Comparison of ENCODE assay signal across 7 cellular contexts in genomic region chr2:209977386-209978239, GRCh38. TPM values are rescaled to one million over a fixed set of nuclear protein-coding genes. Genes with fewer than 3 reads are reported as not detected.
DNase-seq lines count a peak whose midpoint lies in the region; ATAC-seq, FAIRE-seq and TF ChIP-seq lines count a peak whose summit lies in the region.

No MANE protein-coding gene starts in this region.

- H4K20me1 ChIP-seq in keratinocyte (ENCODE audit: control insufficient read depth, extremely low read depth, insufficient read depth, low read length), result no peaks in the 10 kb centered on the region

- no peak overlapping the region for H3K4me2 ChIP-seq in keratinocyte (ENCODE audit: control insufficient read depth, extremely low read depth, insufficient read depth, low read depth, low read length)

- CTCF ChIA-PET in WTC11 (lab: Charles Lee), result interaction anchor here (0.6 to 2.7 kb wide), 4 partner anchors 41 to 221 kb away, joined by 3 to 13 read pairs (median 4); no protein-coding TSS in a partner anchor

- no peak overlapping the region for H2AFZ ChIP-seq in keratinocyte (ENCODE audit: control insufficient read depth, low read length)

- H3K9ac ChIP-seq in keratinocyte (ENCODE audit: control insufficient read depth, extremely low read depth, insufficient read depth, low read length), result no peak overlapping the region

- H3K27ac Mint-ChIP-seq in WTC11, result no peak overlapping the region

- TF ChIP-seq CTCF in WTC11 (IDR thresholded peaks at IDR 0.05) (0 out of 2 replicates have a peak, but pooled peaks have one; percentile 13), keratinocyte (optimal IDR thresholded peaks at IDR 0.05 in 1 of 3, IDR thresholded peaks at IDR 0.05 in 1 of 3, conservative IDR thresholded peaks at IDR 0.05 in 1 of 3; ENCODE audit: extremely low read depth in 1 of 3, insufficient read depth in 2 of 3, low read length in 3 of 3) (peak in 2 of 3 experiments; percentile 16 to 33)

- no peak overlapping the region for H3K4me3 Mint-ChIP-seq in WTC11

- H3K36me3 Mint-ChIP-seq in WTC11, result no peaks in the 10 kb centered on the region

- POLR2A ChIA-PET in WTC11 (lab: Charles Lee), result no interaction called here

- 0 out of 2 replicates have a peak, but pooled peaks cover 4% of the 10 kb centered on the region for H3K27me3 Mint-ChIP-seq in WTC11 (ENCODE audit: low read depth)

- H3K9me1 ChIP-seq in keratinocyte (ENCODE audit: control insufficient read depth, extremely low read depth, insufficient read depth, low read length), result no peaks in the 10 kb centered on the region

- dilution Hi-C loops in keratinocyte (cut with MboI; ENCODE audit: extremely low pct_ligation_motif_present, low sequenced_read_pairs), result no loop called here

- no peaks in the 10 kb centered on the region for H3K36me3 ChIP-seq in keratinocyte (ENCODE audit: control insufficient read depth in 2 of 2, extremely low read depth in 1 of 2, insufficient read depth in 2 of 2, low read length in 2 of 2)

- H3K4me3 ChIP-seq in keratinocyte (ENCODE audit: control insufficient read depth in 2 of 3, extremely low read depth in 1 of 3, insufficient read depth in 2 of 3, low read depth in 1 of 3, low read length in 3 of 3), result no peak overlapping the region

- DNase-seq in LoVo (ENCODE audit: low spot score) (peak; percentile 47), WTC11 (ENCODE audit: low spot score) (no peak), keratinocyte (ENCODE audit: low read depth, low spot score) (no peak), mesenteric fat pad (ENCODE audit: low spot score) (no peak)

- no peak overlapping the region for H3K27ac ChIP-seq in keratinocyte (ENCODE audit: control insufficient read depth, insufficient read depth, low read length)

- no peaks in the 10 kb centered on the region for H3K4me1 Mint-ChIP-seq in WTC11

- no peaks in the 10 kb centered on the region for H3K9me3 ChIP-seq in keratinocyte (ENCODE audit: control insufficient read depth, low read depth, low read length)

- no peaks in the 10 kb centered on the region for H3K79me2 ChIP-seq in keratinocyte (ENCODE audit: control insufficient read depth, insufficient read depth, low read length)

- H3K27me3 ChIP-seq in keratinocyte (ENCODE audit: control insufficient read depth, extremely low read depth, insufficient read depth, low read length), result no peaks in the 10 kb centered on the region

- H3K9me3 Mint-ChIP-seq in WTC11, result no peaks in the 10 kb centered on the region

- FAIRE-seq in G401.6 (lab: Jason Lieb, UNC) (peak; percentile 93), keratinocyte (lab: Jason Lieb, UNC) (no peak)

- ATAC-seq in GM21529 (IDR thresholded peaks at IDR 0.05; ENCODE audit: unreplicated experiment), result peak; percentile 48
- no peak for ATAC-seq in WTC11
- no peak for ATAC-seq in GM18520 (IDR thresholded peaks at IDR 0.05; ENCODE audit: unreplicated experiment)

- H3K4me1 ChIP-seq in keratinocyte (ENCODE audit: control insufficient read depth, extremely low read depth, insufficient read depth, low read length), result peaks cover 4% of the 10 kb centered on the region

TF ChIP-seq in WTC11, 78 proteins besides CTCF, POLR2A, EP300 and RAD21:
- TF ChIP-seq ZNF671 (CRISPR knock-in tag; IDR thresholded peaks at IDR 0.05), result no peak
- no peak for TF ChIP-seq NR2C2 (CRISPR knock-in tag; IDR thresholded peaks at IDR 0.05)
- TF ChIP-seq ZNF138 (CRISPR knock-in tag; conservative IDR thresholded peaks at IDR 0.05), result no peak
- TF ChIP-seq KAT7 (CRISPR knock-in tag; IDR thresholded peaks at IDR 0.05; ENCODE audit: borderline replicate concordance), result no peak
- no peak for TF ChIP-seq FOXJ3 (CRISPR knock-in tag; IDR thresholded peaks at IDR 0.05; ENCODE audit: borderline replicate concordance)
- TF ChIP-seq ZNF423 (CRISPR knock-in tag; IDR thresholded peaks at IDR 0.05), result no peak
- no peak for TF ChIP-seq ARID4B (CRISPR knock-in tag; IDR thresholded peaks at IDR 0.05; ENCODE audit: borderline replicate concordance)
- TF ChIP-seq MAX (CRISPR knock-in tag; IDR thresholded peaks at IDR 0.05), result no peak
- TF ChIP-seq ATF6 (CRISPR knock-in tag; IDR thresholded peaks at IDR 0.05), result no peak
- no peak for TF ChIP-seq ELF4 (CRISPR knock-in tag; IDR thresholded peaks at IDR 0.05; ENCODE audit: low read depth)
- no peak for TF ChIP-seq MXD4 (CRISPR knock-in tag; IDR thresholded peaks at IDR 0.05; ENCODE audit: borderline replicate concordance)
- TF ChIP-seq CREB1 (CRISPR knock-in tag; IDR thresholded peaks at IDR 0.05), result no peak
- no peak for TF ChIP-seq GRHL2 (CRISPR knock-in tag; IDR thresholded peaks at IDR 0.05; ENCODE audit: insufficient replicate concordance, severe bottlenecking)
- no peak for TF ChIP-seq TEAD4 (CRISPR knock-in tag; IDR thresholded peaks at IDR 0.05)
- TF ChIP-seq HMGXB4 (CRISPR knock-in tag; IDR thresholded peaks at IDR 0.05), result no peak

RNA-seq across cellular contexts. Expression of gene RPE, which starts 24.8 kb away (rescaled TPM):
- total RNA-seq in WTC11 (2021) (61.3 to 66.5 TPM (median 63.9 TPM) in 3 replicates), mesenteric fat pad (43.8 TPM)
- 59.5 to 69.6 TPM (median 67.9 TPM) in 3 replicates for polyA plus RNA-seq in keratinocyte
- 13.1 TPM for polyA plus RNA-seq in keratinocyte (2011; ENCODE audit: low read depth)
- 58.7 and 74.6 TPM in 2 replicates for polyA plus RNA-seq in keratinocyte (2011; cell fraction: cytosol; rRNA removed)
- polyA plus RNA-seq in keratinocyte (2011; cell fraction: nucleus; rRNA removed), result 43.0 and 49.6 TPM in 2 replicates
- polyA plus RNA-seq in keratinocyte (2012; ENCODE audit: low replicate concordance), result 39.8 and 50.0 TPM in 2 replicates
- polyA minus RNA-seq in keratinocyte, result 59.6 to 101 TPM (median 99.2 TPM) in 3 replicates
- polyA minus RNA-seq in keratinocyte (2011; cell fraction: cytosol; rRNA and poly(A)+ RNA removed), result 45.8 TPM
- 30.7 and 50.2 TPM in 2 replicates for polyA minus RNA-seq in keratinocyte (2011; cell fraction: nucleus; rRNA and poly(A)+ RNA removed)
